9 cellular contexts compared by ENCODE assay signal in genomic region chr10:1043532-1043995, GRCh38. TPM values are rescaled to one million over a fixed set of nuclear protein-coding genes. Genes with fewer than 3 reads are reported as not detected.
DNase-seq lines count a peak whose midpoint lies in the region; ATAC-seq, FAIRE-seq and TF ChIP-seq lines count a peak whose summit lies in the region.
"Had no signal": no experiment of that assay in that cellular context is flagged by ENCODE, and none has a peak within 500 bp of the region (broad histone marks: within the 10 kb centered on the region; RNA-seq: fewer than 3 reads in every experiment).

No MANE protein-coding gene starts in this region.

- peaks cover 50% of the 10 kb centered on the region for H4K20me1 ChIP-seq in DND-41 (ENCODE audit: insufficient read depth, low read length)

- H3K4me1 ChIP-seq in DND-41 (ENCODE audit: insufficient read depth, low read length), result peaks cover 39% of the 10 kb centered on the region
- peaks cover 51 to 57% of the 10 kb centered on the region in 2 experiments for H3K4me1 ChIP-seq in neutrophil (ENCODE audit: control insufficient read depth in 1 of 2, insufficient read depth in 1 of 2, low read depth in 1 of 2, low read length in 1 of 2)

- ATAC-seq in DND-41 (ENCODE audit: insufficient read depth, low read depth) (no peak), GM19455 (IDR thresholded peaks at IDR 0.05; ENCODE audit: unreplicated experiment) (peak; percentile 45), HG03520 (IDR thresholded peaks at IDR 0.05; ENCODE audit: unreplicated experiment) (peak; percentile 41)

- H3K36me3 ChIP-seq in DND-41 (ENCODE audit: insufficient read depth, low read length), result peaks cover 81% of the 10 kb centered on the region
- H3K36me3 ChIP-seq in neutrophil, result peaks cover 24% of the 10 kb centered on the region

- peaks cover 52% of the 10 kb centered on the region for H3K79me2 ChIP-seq in DND-41 (ENCODE audit: insufficient read depth, low read length)

- TF ChIP-seq CTCF in DND-41 (IDR thresholded peaks at IDR 0.05; ENCODE audit: borderline replicate concordance, extremely low read depth, low read length, poor library complexity, severe bottlenecking) (no peak), neutrophil (IDR thresholded peaks at IDR 0.05) (no peak)

- H3K27me3 ChIP-seq in DND-41 (ENCODE audit: insufficient read depth, low read length, poor library complexity) (no peaks in the 10 kb centered on the region), neutrophil (no peaks in the 10 kb centered on the region)

- no peak overlapping the region for H3K9ac ChIP-seq in DND-41 (ENCODE audit: low read depth, low read length)

- DNase-seq in DND-41, result no peak
- DNase-seq in caudate nucleus (lab: John Stamatoyannopoulos, UW), result peak in 1 of 61 donors; percentile 8
- DNase-seq in cerebellar nuclear complex (lab: John Stamatoyannopoulos, UW), result no peak
- DNase-seq in frontal cortex (ENCODE audit: low spot score in 2 of 2), result no peak
- DNase-seq in retina, result no peak

- H3K4me3 ChIP-seq in DND-41 (ENCODE audit: low read depth in 1 of 2, low read length in 2 of 2) (no peak overlapping the region), neutrophil (ENCODE audit: low read depth in 1 of 2, low read length in 1 of 2) (peak overlapping the region; percentile 57 to 60)

- H3K4me2 ChIP-seq in DND-41 (ENCODE audit: insufficient read depth, low read length), result peak overlapping the region; percentile 35

- H3K27ac ChIP-seq in DND-41 (ENCODE audit: low read length) (no peak overlapping the region), caudate nucleus (ENCODE audit: low read depth, low read length) (peak overlapping the region; percentile 40), neutrophil (peak overlapping the region; percentile 91)

- no peak for FAIRE-seq in frontal cortex (lab: Jason Lieb, UNC)

- no peaks in the 10 kb centered on the region for H3K9me3 ChIP-seq in DND-41 (ENCODE audit: insufficient read depth, low read length, severe bottlenecking)
- no peaks in the 10 kb centered on the region for H3K9me3 ChIP-seq in neutrophil

- H2AFZ ChIP-seq in DND-41 (ENCODE audit: low read depth, low read length), result no peak overlapping the region

RNA-seq across cellular contexts. Expression of gene IDI1, which starts 5.4 kb away (rescaled TPM):
- 160 TPM for total RNA-seq in frontal cortex

RNA-seq across cellular contexts. Expression of gene WDR37, which starts 12.6 kb away (rescaled TPM):
- 32.6 TPM for total RNA-seq in frontal cortex

RNA-seq across cellular contexts. Expression of gene IDI2, which starts 17.9 kb away (rescaled TPM):
- not detected for total RNA-seq in frontal cortex
- total RNA-seq: pulmonary artery endothelial cell had no signal

RNA-seq across cellular contexts. Expression of gene GTPBP4, which starts 55.3 kb away (rescaled TPM):
- 21.6 TPM for total RNA-seq in frontal cortex

Comparison
In these comparisons a context has a peak if more than half of its experiments do, and no peak if none do; other contexts are left out.
1. H3K4me3 ChIP-seq: peak in neutrophil (2 of 2); none in DND-41 (0 of 2).